29 cellular contexts compared by ENCODE assay signal in genomic region chr6:15882345-15882744, GRCh38.
"Had no signal": no experiment of that assay in that cellular context is flagged by ENCODE, and none has a peak within 500 bp of the region (broad histone marks: within the 10 kb centered on the region; RNA-seq: fewer than 3 reads in every experiment).

No MANE protein-coding gene starts in this region.

- H3K9me3 Mint-ChIP-seq: effector memory CD8-positive, alpha-beta T cell; stimulated activated naive CD8-positive, alpha-beta T cell treated with anti-CD3 and anti-CD28 coated beads, Interleukin-15, amount 100 ng/mL, for 72 hours had no signal

- H3K27ac ChIP-seq: esophagus squamous epithelium, heart right ventricle, left lung, ovary, psoas muscle, suprapubic skin, transverse colon, upper lobe of right lung, uterus had no signal

- H3K27me3 ChIP-seq: esophagus squamous epithelium, heart right ventricle, left lung, ovary, spleen, suprapubic skin, transverse colon, upper lobe of right lung, uterus had no signal

- FAIRE-seq: endometrium, islet of Langerhans had no signal

- H3K36me3 ChIP-seq: esophagus squamous epithelium, heart right ventricle, left lung, ovary, spleen, suprapubic skin, transverse colon, upper lobe of right lung, uterus had no signal

- H3K4me3 ChIP-seq: coronary artery, esophagus squamous epithelium, heart right ventricle, left lung, mucosa of descending colon, ovary, psoas muscle, skin epidermis, spleen, suprapubic skin, transverse colon, upper lobe of right lung, uterus had no signal

- DNase-seq: effector memory CD8-positive, alpha-beta T cell; erythroblast; esophagus squamous epithelium; foreskin melanocyte; glutamatergic neuron; heart right ventricle; hippocampal formation; left cardiac atrium; mesenchymal stem cell; mucosa of descending colon; naive thymus-derived CD4-positive, alpha-beta T cell; occipital lobe; posterior cingulate gyrus; psoas muscle; stimulated activated CD4-positive, alpha-beta T cell treated with anti-CD3 and anti-CD28 coated beads, Interleukin-4, amount 100 ng/mL, for 4 hours; stimulated activated naive CD4-positive, alpha-beta T cell; stimulated activated naive CD8-positive, alpha-beta T cell treated with anti-CD3 and anti-CD28 coated beads, Interleukin-15, amount 100 ng/mL, for 72 hours; transverse colon; upper lobe of right lung; uterus had no signal

- H3K36me3 Mint-ChIP-seq: mesothelial cell of epicardium had no signal

- H3K4me3 Mint-ChIP-seq: effector memory CD8-positive, alpha-beta T cell; mesothelial cell of epicardium; naive thymus-derived CD4-positive, alpha-beta T cell; stimulated activated naive CD8-positive, alpha-beta T cell treated with anti-CD3 and anti-CD28 coated beads, Interleukin-15, amount 100 ng/mL, for 72 hours had no signal

- H3K27ac Mint-ChIP-seq: mesothelial cell of epicardium had no signal

- H3K4me1 ChIP-seq: uterus had no signal

- ATAC-seq: effector memory CD8-positive, alpha-beta T cell; heart right ventricle; left cardiac atrium; left lung; mucosa of descending colon; naive thymus-derived CD4-positive, alpha-beta T cell; psoas muscle; stimulated activated naive CD8-positive, alpha-beta T cell treated with anti-CD3 and anti-CD28 coated beads, Interleukin-15, amount 100 ng/mL, for 72 hours; upper lobe of right lung had no signal

- H3K27me3 Mint-ChIP-seq: effector memory CD8-positive, alpha-beta T cell; stimulated activated naive CD8-positive, alpha-beta T cell treated with anti-CD3 and anti-CD28 coated beads, Interleukin-15, amount 100 ng/mL, for 72 hours had no signal

- H3K9me3 ChIP-seq: esophagus squamous epithelium, heart right ventricle, left lung, mucosa of descending colon, ovary, psoas muscle, spleen, suprapubic skin, transverse colon, upper lobe of right lung, uterus had no signal
